25 cellular contexts compared by ENCODE assay signal in the genomic region with DNA sequence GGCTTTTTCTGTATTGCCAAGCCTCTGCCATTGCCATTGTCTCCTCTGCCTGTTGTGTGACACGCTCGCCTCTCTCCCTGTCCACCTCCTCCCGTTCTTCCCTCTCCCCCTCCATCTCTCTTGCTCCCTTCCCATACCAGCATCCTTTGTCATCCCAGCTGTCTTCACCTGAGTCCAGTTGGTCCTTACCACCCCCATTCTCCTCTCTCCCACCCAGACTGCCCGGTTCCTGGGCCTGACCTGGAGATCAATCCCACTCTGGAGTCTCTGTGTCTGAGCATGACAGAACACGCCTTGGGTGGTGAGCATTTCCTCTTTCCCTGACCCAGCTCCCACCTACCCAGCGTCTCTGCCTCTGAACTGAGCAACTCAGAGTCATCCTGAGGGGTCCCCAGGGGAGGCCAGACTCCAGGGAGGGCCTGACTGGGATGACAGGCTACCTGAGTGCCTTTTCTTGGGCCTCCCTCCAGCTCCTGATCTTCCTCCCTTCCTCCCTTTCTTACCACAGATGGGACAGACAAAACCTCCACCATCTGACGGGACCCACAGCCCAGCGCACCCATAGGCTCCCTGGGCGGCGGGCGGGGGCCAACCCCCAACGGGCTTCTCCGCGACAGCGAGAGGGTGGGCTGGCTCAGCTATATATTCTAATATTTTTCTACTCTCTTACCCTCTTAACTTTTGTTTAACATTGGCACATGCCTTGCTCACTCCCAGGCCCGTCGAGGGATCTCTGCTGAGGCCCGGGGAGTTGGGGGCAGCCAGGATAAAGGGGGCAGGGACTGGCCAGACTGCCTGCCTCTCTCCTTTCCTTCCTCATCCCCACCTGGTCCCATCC. TPM values are rescaled to one million over a fixed set of nuclear protein-coding genes. Genes with fewer than 3 reads are reported as not detected.
A peak's percentile ranks its signal among the peaks of the same experiment; 100 is the strongest.
DNase-seq lines count a peak whose midpoint lies in the region; ATAC-seq and TF ChIP-seq lines count a peak whose summit lies in the region.
"Had no signal": no experiment of that assay in that cellular context is flagged by ENCODE, and none has a peak within 500 bp of the region (broad histone marks: within the 10 kb centered on the region; RNA-seq: fewer than 3 reads in every experiment).

No MANE protein-coding gene starts in this region.

- H3K9me3 Mint-ChIP-seq in activated naive CD4-positive, alpha-beta T cell treated with anti-CD3 and anti-CD28 coated beads for 36 hours: no peaks in the 10 kb centered on the region
- H3K9me3 Mint-ChIP-seq in CD4-positive, alpha-beta memory T cell: no peaks in the 10 kb centered on the region
- no peaks in the 10 kb centered on the region for H3K9me3 Mint-ChIP-seq in brain
- H3K9me3 Mint-ChIP-seq in osteocyte (ENCODE audit: unreplicated experiment): no peaks in the 10 kb centered on the region
- H3K9me3 Mint-ChIP-seq: activated naive CD8-positive, alpha-beta T cell treated with anti-CD3 and anti-CD28 coated beads for 36 hours; natural killer cell treated with Interleukin-12 subunit alpha and Interleukin-12 subunit beta and Interleukin-15 and Interleukin-18, amount 100 ng/mL, for 72 hours; type B pancreatic cell had no signal

- H3K4me1 Mint-ChIP-seq in activated naive CD4-positive, alpha-beta T cell treated with anti-CD3 and anti-CD28 coated beads for 36 hours (ENCODE audit: low read depth): no peaks in the 10 kb centered on the region
- peaks cover 0 to 3% (median under 1%) of the 10 kb centered on the region in 4 donors for H3K4me1 Mint-ChIP-seq in CD4-positive, alpha-beta memory T cell
- H3K4me1 Mint-ChIP-seq in brain: no peaks in the 10 kb centered on the region
- no peaks in the 10 kb centered on the region for H3K4me1 Mint-ChIP-seq in osteocyte (ENCODE audit: unreplicated experiment)

- no peak for DNase-seq in activated naive CD4-positive, alpha-beta T cell treated with anti-CD3 and anti-CD28 coated beads for 36 hours
- DNase-seq in activated naive CD4-positive, alpha-beta T cell treated with Interleukin-2 at 50 U/mL for 16 hours: no peak
- no peak for DNase-seq in CD4-positive, alpha-beta memory T cell
- DNase-seq in osteocyte (ENCODE audit: extremely low spot score, unreplicated experiment) (no peak), ovary (no peak), Right ventricle myocardium superior (no peak)
- DNase-seq: activated naive CD8-positive, alpha-beta T cell treated with anti-CD3 and anti-CD28 coated beads for 36 hours; Calu3; DND-41; glutamatergic neuron; HCEC 1CT; KG1; MM.1S; NCI-H1417 treated with DMSO at 0.1 percent for 48 hours; NCI-H774; pancreas; retina; small intestine; stimulated activated CD8-positive, alpha-beta memory T cell treated with anti-CD3 and anti-CD28 coated beads, Interleukin-4, amount 100 ng/mL, for 48 hours; T-helper 1 cell had no signal

- peaks cover 64% of the 10 kb centered on the region for H3K36me3 ChIP-seq in CD4-positive, alpha-beta memory T cell (ENCODE audit: insufficient read depth, low read length)
- no peaks in the 10 kb centered on the region for H3K36me3 ChIP-seq in ovary

- no peak overlapping the region for H3K4me3 Mint-ChIP-seq in activated naive CD4-positive, alpha-beta T cell treated with anti-CD3 and anti-CD28 coated beads for 36 hours
- H3K4me3 Mint-ChIP-seq in CD4-positive, alpha-beta memory T cell: no peak overlapping the region
- H3K4me3 Mint-ChIP-seq in brain (no peak overlapping the region), osteocyte (ENCODE audit: unreplicated experiment) (no peak overlapping the region)
- H3K4me3 Mint-ChIP-seq: activated naive CD8-positive, alpha-beta T cell treated with anti-CD3 and anti-CD28 coated beads for 36 hours; natural killer cell treated with Interleukin-12 subunit alpha and Interleukin-12 subunit beta and Interleukin-15 and Interleukin-18, amount 100 ng/mL, for 72 hours; type B pancreatic cell had no signal

- H3K36me3 Mint-ChIP-seq in activated naive CD4-positive, alpha-beta T cell treated with anti-CD3 and anti-CD28 coated beads for 36 hours (ENCODE audit: low read depth): peaks cover 25% of the 10 kb centered on the region
- peaks cover 36 to 89% of the 10 kb centered on the region in 2 donors for H3K36me3 Mint-ChIP-seq in CD4-positive, alpha-beta memory T cell
- H3K36me3 Mint-ChIP-seq in brain (peaks cover 65% of the 10 kb centered on the region), osteocyte (ENCODE audit: unreplicated experiment) (peaks cover 42% of the 10 kb centered on the region)

- CTCF ChIA-PET in activated naive CD4-positive, alpha-beta T cell treated with anti-CD3 and anti-CD28 coated beads for 36 hours (lab: Charles Lee): interaction anchor here (1.2 kb wide), 3 partner anchors 8 to 16 kb away, joined by 3 to 5 read pairs (median 4); a partner anchor contains a TSS
- CTCF ChIA-PET in CD4-positive, alpha-beta memory T cell (lab: Charles Lee; ENCODE audit: partially characterized antibody): no interaction called here

- H3K27ac ChIP-seq in CD4-positive, alpha-beta memory T cell (ENCODE audit: low read depth, low read length): no peak overlapping the region
- no peak overlapping the region for H3K27ac ChIP-seq in ovary
- H3K27ac ChIP-seq: pancreas had no signal

- H3K4me1 ChIP-seq in CD4-positive, alpha-beta memory T cell (ENCODE audit: insufficient read depth, low read length): no peaks in the 10 kb centered on the region
- H3K4me1 ChIP-seq in ovary (ENCODE audit: insufficient read depth): no peaks in the 10 kb centered on the region
- H3K4me1 ChIP-seq: pancreas had no signal

- H3K27me3 ChIP-seq in CD4-positive, alpha-beta memory T cell (ENCODE audit: insufficient read depth, low read length): no peaks in the 10 kb centered on the region
- no peaks in the 10 kb centered on the region for H3K27me3 ChIP-seq in ovary
- H3K27me3 ChIP-seq: BLaER1 treated with 17β-estradiol and CSF1 and Interleukin-3, amounts not matched to agents 10 nM and 100 nM; pancreas had no signal

- no peak for TF ChIP-seq CTCF in brain (conservative IDR thresholded peaks at IDR 0.05)
- TF ChIP-seq CTCF in osteocyte (IDR thresholded peaks at IDR 0.05): no peak
- TF ChIP-seq CTCF in ovary (IDR thresholded peaks at IDR 0.05): no peak

- no peaks in the 10 kb centered on the region for H3K9me3 ChIP-seq in CD4-positive, alpha-beta memory T cell (ENCODE audit: control insufficient read depth in 1 of 2, low read length in 2 of 2)
- H3K9me3 ChIP-seq in ovary: no peaks in the 10 kb centered on the region
- H3K9me3 ChIP-seq: BLaER1 treated with 17β-estradiol and CSF1 and Interleukin-3, amounts not matched to agents 10 nM and 100 nM; pancreas had no signal

- H3K27me3 Mint-ChIP-seq in activated naive CD4-positive, alpha-beta T cell treated with anti-CD3 and anti-CD28 coated beads for 36 hours (ENCODE audit: low read depth): no peaks in the 10 kb centered on the region
- H3K27me3 Mint-ChIP-seq in CD4-positive, alpha-beta memory T cell: no peaks in the 10 kb centered on the region
- H3K27me3 Mint-ChIP-seq in brain (peaks cover 3% of the 10 kb centered on the region), osteocyte (ENCODE audit: unreplicated experiment) (no peaks in the 10 kb centered on the region)
- H3K27me3 Mint-ChIP-seq: activated naive CD8-positive, alpha-beta T cell treated with anti-CD3 and anti-CD28 coated beads for 36 hours; natural killer cell treated with Interleukin-12 subunit alpha and Interleukin-12 subunit beta and Interleukin-15 and Interleukin-18, amount 100 ng/mL, for 72 hours; type B pancreatic cell had no signal

- TF ChIP-seq EP300 in ovary (IDR thresholded peaks at IDR 0.05): no peak

- peak overlapping the region; percentile 54 for H3K27ac Mint-ChIP-seq in activated naive CD4-positive, alpha-beta T cell treated with anti-CD3 and anti-CD28 coated beads for 36 hours
- H3K27ac Mint-ChIP-seq in CD4-positive, alpha-beta memory T cell: peak overlapping the region in 4 of 7 donors; percentile 40 to 80 (median 54)
- H3K27ac Mint-ChIP-seq in brain (peak overlapping the region in 3 of 5 experiments; percentile 23 to 52 (median 24)), osteocyte (ENCODE audit: unreplicated experiment) (peak overlapping the region; percentile 53)
- H3K27ac Mint-ChIP-seq: activated naive CD8-positive, alpha-beta T cell treated with anti-CD3 and anti-CD28 coated beads for 36 hours had no signal

- no peak for ATAC-seq in HG03108 (IDR thresholded peaks at IDR 0.05; ENCODE audit: unreplicated experiment)
- no peak for ATAC-seq in Right ventricle myocardium superior (ENCODE audit: poor library complexity)
- ATAC-seq: pancreas had no signal

- no peak for TF ChIP-seq POLR2A in ovary (IDR thresholded peaks at IDR 0.05)

- intact Hi-C loops in activated naive CD4-positive, alpha-beta T cell treated with anti-CD3 and anti-CD28 coated beads for 36 hours (cut with micrococcal nuclease): no loop called here
- intact Hi-C loops in CD4-positive, alpha-beta memory T cell (cut with micrococcal nuclease): no loop called here
- intact Hi-C loops in ovary (cut with DNase I) (no loop called here), Right ventricle myocardium superior (cut with DNase I) (no loop called here)

- no peak overlapping the region for H3K4me3 ChIP-seq in CD4-positive, alpha-beta memory T cell (ENCODE audit: low read length in 2 of 2)
- no peak overlapping the region for H3K4me3 ChIP-seq in ovary
- H3K4me3 ChIP-seq: BLaER1 treated with 17β-estradiol and CSF1 and Interleukin-3, amounts not matched to agents 10 nM and 100 nM; pancreas had no signal

- POLR2A ChIA-PET in CD4-positive, alpha-beta memory T cell (lab: Charles Lee; ENCODE audit: partially characterized antibody): interaction anchor here (0.6 kb wide), 1 partner anchor 53 kb away, joined by 3 read pairs; a partner anchor contains a TSS

- WGBS in ovary, 3 donors: 81 to 86% (median 82%) methylated on average over 18 of the region's 18 CpGs

RNA-seq across cellular contexts. Expression of a gene that starts 7.7 kb away (rescaled TPM):
- 10 to 100 TPM; 31.9 to 34.9 TPM for total RNA-seq in activated naive CD4-positive, alpha-beta T cell treated with anti-CD3 and anti-CD28 coated beads for 36 hours
- total RNA-seq in CD4-positive, alpha-beta memory T cell: 10 to 100 TPM; 49.2 to 53.8 TPM
- 10 to 100 TPM; 21.5 to 46.7 TPM for polyA plus RNA-seq in CD4-positive, alpha-beta memory T cell
- 92.9 TPM for polyA plus RNA-seq in brain (ENCODE audit: insufficient read depth, low read depth, low replicate concordance)
- total RNA-seq in osteocyte: 45.6 and 45.9 TPM in 2 replicates
- total RNA-seq in ovary: 10 to 100 TPM; 31.0 to 60.2 (median 47.4) TPM
- polyA plus RNA-seq in ovary: 10 to 100 TPM; 52.7 to 78.1 TPM
- total RNA-seq in Right ventricle myocardium superior: 32.0 TPM

RNA-seq across cellular contexts. Expression of a gene that starts 8.0 kb away (rescaled TPM):
- 10 to 100 TPM; 18.0 to 18.5 TPM for total RNA-seq in activated naive CD4-positive, alpha-beta T cell treated with anti-CD3 and anti-CD28 coated beads for 36 hours
- 10 to 100 TPM; 43.1 to 51.3 TPM for total RNA-seq in CD4-positive, alpha-beta memory T cell
- 10 to 100 TPM; 50.6 to 59.8 TPM for polyA plus RNA-seq in CD4-positive, alpha-beta memory T cell
- polyA plus RNA-seq in brain (ENCODE audit: insufficient read depth, low read depth, low replicate concordance): 71.5 TPM
- 37.1 and 38.7 TPM in 2 replicates for total RNA-seq in osteocyte
- 10 to 100 TPM; 27.7 to 62.9 (median 59.9) TPM for total RNA-seq in ovary
- 10 to 100 TPM; 43.5 to 48.8 TPM for polyA plus RNA-seq in ovary
- total RNA-seq in Right ventricle myocardium superior: 22.1 TPM

RNA-seq across cellular contexts. Expression of a gene that starts 23.4 kb away (rescaled TPM):
- 100 to 1,000 TPM; 113 to 116 TPM for total RNA-seq in activated naive CD4-positive, alpha-beta T cell treated with anti-CD3 and anti-CD28 coated beads for 36 hours
- 100 to 1,000 TPM; 151 to 152 TPM for total RNA-seq in CD4-positive, alpha-beta memory T cell
- polyA plus RNA-seq in CD4-positive, alpha-beta memory T cell: 100 to 1,000 TPM; 164 to 191 TPM
- polyA plus RNA-seq in brain (ENCODE audit: insufficient read depth, low read depth, low replicate concordance) (20.6 TPM), ovary (100 to 1,000 TPM; 204 to 320 TPM)
- total RNA-seq in osteocyte (81.5 and 105 TPM in 2 replicates), ovary (100 to 1,000 TPM in 6 of 7 donors, 10 to 100 TPM in 1; 78.1 to 995 (median 152) TPM), Right ventricle myocardium superior (44.9 TPM)

RNA-seq across cellular contexts. Expression of a gene that starts 29.3 kb away (rescaled TPM):
- 10 to 100 TPM; 27.3 to 34.6 TPM for total RNA-seq in activated naive CD4-positive, alpha-beta T cell treated with anti-CD3 and anti-CD28 coated beads for 36 hours
- 10 to 100 TPM; 12.1 to 17.0 TPM for total RNA-seq in CD4-positive, alpha-beta memory T cell
- polyA plus RNA-seq in CD4-positive, alpha-beta memory T cell: 1 to 10 TPM; 1.4 to 5.1 TPM
- polyA plus RNA-seq in brain (ENCODE audit: insufficient read depth, low read depth, low replicate concordance) (28.8 TPM), ovary (10 to 100 TPM; 12.9 to 23.0 TPM)
- total RNA-seq in osteocyte (131 and 150 TPM in 2 replicates), ovary (10 to 100 TPM in 6 of 7 donors, 1 to 10 TPM in 1; 8.6 to 68.0 (median 33.9) TPM), Right ventricle myocardium superior (9.0 TPM)

RNA-seq across cellular contexts. Expression of a gene that starts 41.0 kb away (rescaled TPM):
- 10 to 100 TPM; 33.0 to 35.8 TPM for total RNA-seq in activated naive CD4-positive, alpha-beta T cell treated with anti-CD3 and anti-CD28 coated beads for 36 hours
- total RNA-seq in CD4-positive, alpha-beta memory T cell: 10 to 100 TPM; 65.0 to 79.6 TPM
- polyA plus RNA-seq in CD4-positive, alpha-beta memory T cell: 10 to 100 TPM in 1 of 2 donors, 1 to 10 TPM in 1; 7.3 to 20.2 TPM
- polyA plus RNA-seq in brain (ENCODE audit: insufficient read depth, low read depth, low replicate concordance) (222 TPM), ovary (100 to 1,000 TPM in 1 of 2 donors, 10 to 100 TPM in 1; 64.4 to 119 TPM)
- total RNA-seq in osteocyte (100 and 101 TPM in 2 replicates), ovary (100 to 1,000 TPM in 5 of 7 donors, 10 to 100 TPM in 2; 59.0 to 139 (median 110) TPM), Right ventricle myocardium superior (43.1 TPM)
